Comparison of ENCODE assay signal across 14 cellular contexts in genomic region chr18:50981381-50981780, GRCh38. TPM values are rescaled to one million over a fixed set of nuclear protein-coding genes. Genes with fewer than 3 reads are reported as not detected.
DNase-seq lines count a peak whose midpoint lies in the region; ATAC-seq and TF ChIP-seq lines count a peak whose summit lies in the region.
"Had no signal": no experiment of that assay in that cellular context is flagged by ENCODE, and none has a peak within 500 bp of the region (broad histone marks: within the 10 kb centered on the region; RNA-seq: fewer than 3 reads in every experiment).

No MANE protein-coding gene starts in this region.

- H3K27me3 ChIP-seq in prostate gland (replicated peaks; ENCODE audit: insufficient read depth) (no peaks in the 10 kb centered on the region), tibial artery (no peaks in the 10 kb centered on the region)

- whole genome bisulfite sequencing in prostate gland: 75% methylated on average over 1 of the region's 1 CpG

- intact Hi-C loops in prostate gland (cut with DNase I) (no loop called here), tibial artery (cut with DNase I; ENCODE audit: low total_unique reads) (no loop called here)

- H3K4me3 ChIP-seq in prostate gland: no peak overlapping the region
- no peak overlapping the region for H3K4me3 ChIP-seq in tibial artery
- H3K4me3 ChIP-seq: K562 had no signal

- no peak for TF ChIP-seq POLR2A in prostate gland (IDR thresholded peaks at IDR 0.05)

- no peaks in the 10 kb centered on the region for H3K36me3 ChIP-seq in prostate gland
- H3K36me3 ChIP-seq in tibial artery: peaks cover 21 to 35% (median 22%) of the 10 kb centered on the region in 3 donors

- DNase-seq in AG20443 (ENCODE audit: low spot score) (peak; percentile 18), LoVo (ENCODE audit: low spot score) (peak; percentile 26), epithelial cell of prostate (ENCODE audit: low read depth, low spot score) (no peak), prostate gland (ENCODE audit: low spot score) (no peak), tibial artery (no peak)
- DNase-seq in activated CD4-positive, alpha-beta T cell treated with anti-CD3 and anti-CD28 coated beads for 4 hours: no peak
- DNase-seq: CD4-positive, alpha-beta T cell; DMS79 treated with DMSO at 0.1 percent for 48 hours; NCI-H1048; NCI-H1694 treated with DMSO at 0.1 percent for 48 hours; NCI-H345 had no signal

- H3K9me3 ChIP-seq in prostate gland (no peaks in the 10 kb centered on the region), tibial artery (no peaks in the 10 kb centered on the region)

- H3K27ac ChIP-seq in epithelial cell of prostate (peak overlapping the region; percentile 29), prostate gland (peak overlapping the region; percentile 83 to 89), tibial artery (no peak overlapping the region)

- ATAC-seq in GM19023 (IDR thresholded peaks at IDR 0.05; ENCODE audit: unreplicated experiment) (no peak), GM21390 (IDR thresholded peaks at IDR 0.05; ENCODE audit: unreplicated experiment) (no peak)
- ATAC-seq: K562 had no signal

- H3K4me1 ChIP-seq in prostate gland (replicated peaks): peaks cover 11% of the 10 kb centered on the region
- H3K4me1 ChIP-seq in tibial artery: peaks cover 0 to 23% (median 8%) of the 10 kb centered on the region in 4 donors

- TF ChIP-seq CTCF in prostate gland (IDR thresholded peaks at IDR 0.05) (no peak), tibial artery (IDR thresholded peaks at IDR 0.05) (no peak)

RNA-seq across cellular contexts. Expression of gene ELAC1, which starts 13.5 kb away (rescaled TPM):
- total RNA-seq in prostate gland: 10 to 100 TPM in 1 of 2 donors, 1 to 10 TPM in 1; 7.1 to 16.0 TPM

RNA-seq across cellular contexts. Expression of gene SMAD4, which starts 48.6 kb away (rescaled TPM):
- total RNA-seq in prostate gland: 100 to 1,000 TPM; 214 to 225 TPM

Comparison
In these comparisons a context has a peak if more than half of its experiments do, and no peak if none do; other contexts are left out.
1. DNase-seq: peak in AG20443 (single experiment) and LoVo (single experiment); none in epithelial cell of prostate (single experiment), prostate gland (single experiment), tibial artery (0 of 2) and activated CD4-positive, alpha-beta T cell treated with anti-CD3 and anti-CD28 coated beads for 4 hours (0 of 2).
2. H3K27ac ChIP-seq: peak in epithelial cell of prostate (single experiment) and prostate gland (2 of 2); none in tibial artery (0 of 2).